Comparison of ENCODE assay signal across 8 cellular contexts in genomic region chr12:123971770-123972447, GRCh38. TPM values are rescaled to one million over a fixed set of nuclear protein-coding genes. Genes with fewer than 3 reads are reported as not detected.
DNase-seq lines count a peak whose midpoint lies in the region; ATAC-seq and TF ChIP-seq lines count a peak whose summit lies in the region.

No MANE protein-coding gene starts in this region.

- BruUV-seq in PC-9 (replicated peaks; lab: Mats Ljungman, UMichigan), result no TSS peak

- H3F3A ChIP-seq in PC-9 (ENCODE audit: insufficient read depth, low read depth), result peaks cover 9% of the 10 kb centered on the region; the same call in 1 of the 2 replicates

- H2AFZ ChIP-seq in PC-9, result peak overlapping the region; percentile 80

- H3K27me3 ChIP-seq in PC-9 (ENCODE audit: insufficient read depth, low read depth), result no peaks in the 10 kb centered on the region
- H3K27me3 ChIP-seq in foreskin keratinocyte, result no peaks in the 10 kb centered on the region
- H3K27me3 ChIP-seq in neutrophil, result peaks cover 48% of the 10 kb centered on the region
- no peaks in the 10 kb centered on the region for H3K27me3 ChIP-seq in vagina

- peaks cover 35% of the 10 kb centered on the region for H3K79me2 ChIP-seq in PC-9 (ENCODE audit: low read depth)

- H3K4me3 ChIP-seq in PC-9 (peak overlapping the region; percentile 85), neutrophil (ENCODE audit: low read depth in 1 of 2, low read length in 1 of 2) (peak overlapping the region; percentile 59 to 64), vagina (peak overlapping the region; percentile 96)

- TF ChIP-seq POLR2A in vagina (IDR thresholded peaks at IDR 0.05), result no peak

- no peaks in the 10 kb centered on the region for H3K9me2 ChIP-seq in PC-9 (ENCODE audit: insufficient read depth)

- H3K27ac ChIP-seq in PC-9 (no peak overlapping the region), foreskin keratinocyte (peak overlapping the region; percentile 3), neutrophil (peak overlapping the region; percentile 19), vagina (peak overlapping the region; percentile 99)

- POLR2A ChIA-PET in PC-9 (lab: Charles Lee; ENCODE audit: unreplicated experiment), result no interaction called here

- DNase-seq in DMS153 treated with DMSO at 0.1 percent for 48 hours (lab: John Stamatoyannopoulos, UW; ENCODE audit: unreplicated experiment) (peak; percentile 32), DMS153 (lab: John Stamatoyannopoulos, UW) (no peak), PC-9 (peak in 1 of 2 experiments; percentile 24), foreskin keratinocyte (peak in 1 of 2 donors; percentile 52), vagina (ENCODE audit: extremely low spot score in 2 of 2) (peak in 1 of 2 donors; percentile 90)
- DNase-seq in activated effector memory CD4-positive, alpha-beta T cell treated with anti-CD3 and anti-CD28 coated beads, Interleukin-2, amount 50 U/mL, for 16 hours, result peak; percentile 74

- peaks cover 20% of the 10 kb centered on the region for H3K4me1 ChIP-seq in PC-9 (replicated peaks; ENCODE audit: insufficient read depth)
- peaks cover 12% of the 10 kb centered on the region for H3K4me1 ChIP-seq in foreskin keratinocyte
- H3K4me1 ChIP-seq in neutrophil (ENCODE audit: control insufficient read depth in 1 of 2, insufficient read depth in 1 of 2, low read depth in 1 of 2, low read length in 1 of 2), result peaks cover 14 to 16% of the 10 kb centered on the region in 2 experiments
- peaks cover 48% of the 10 kb centered on the region for H3K4me1 ChIP-seq in vagina

- intact Hi-C loops in PC-9 (cut with micrococcal nuclease; ENCODE audit: unreplicated experiment) (loop anchor here (2.0 to 10.0 kb wide), 2 partner anchors 67 to 543 kb away; no protein-coding TSS in a partner anchor), vagina (cut with DNase I) (no loop called here)

- ATAC-seq in HG03095 (IDR thresholded peaks at IDR 0.05; ENCODE audit: unreplicated experiment), result peak; percentile 12
- ATAC-seq in foreskin keratinocyte, result peak; percentile 28

- TF ChIP-seq CTCF in PC-9 (conservative IDR thresholded peaks at IDR 0.05), result no peak
- no peak for TF ChIP-seq CTCF in foreskin keratinocyte (conservative IDR thresholded peaks at IDR 0.05)
- TF ChIP-seq CTCF in neutrophil (IDR thresholded peaks at IDR 0.05), result no peak
- TF ChIP-seq CTCF in vagina (IDR thresholded peaks at IDR 0.05), result no peak

- H3K4me2 ChIP-seq in PC-9, result peak overlapping the region; percentile 76

- CTCF ChIA-PET in PC-9 (lab: Charles Lee), result no interaction called here

- 0 out of 2 replicates have a peak, but pooled peaks cover 4% of the 10 kb centered on the region for H3K36me3 ChIP-seq in PC-9 (ENCODE audit: low read depth)
- H3K36me3 ChIP-seq in neutrophil, result no peaks in the 10 kb centered on the region
- H3K36me3 ChIP-seq in vagina, result no peaks in the 10 kb centered on the region

- no peaks in the 10 kb centered on the region; the same call in 1 of the 2 replicates for H4K20me1 ChIP-seq in PC-9 (ENCODE audit: insufficient read depth)

- H3K9me3 ChIP-seq in PC-9 (ENCODE audit: insufficient read depth, low read depth) (no peaks in the 10 kb centered on the region), neutrophil (no peaks in the 10 kb centered on the region), vagina (no peaks in the 10 kb centered on the region)

RNA-seq across cellular contexts. Expression of gene CCDC92, which starts 0.7 kb away (rescaled TPM):
- total RNA-seq in PC-9 (2021) (24.8 and 28.0 TPM in 2 replicates), foreskin keratinocyte (14.7 and 15.8 TPM in 2 replicates), vagina (21.6 TPM)
- polyA plus RNA-seq in foreskin keratinocyte, result 23.0 and 26.9 TPM in 2 replicates

RNA-seq across cellular contexts. Expression of gene ZNF664, which starts 1.1 kb away (rescaled TPM):
- 66.3 and 87.6 TPM in 2 replicates for total RNA-seq in PC-9 (2021)
- total RNA-seq in foreskin keratinocyte, result 58.2 and 64.9 TPM in 2 replicates
- 19.4 and 21.9 TPM in 2 replicates for polyA plus RNA-seq in foreskin keratinocyte
- total RNA-seq in vagina, result 40.5 TPM
